Comparison of ENCODE assay signal across 8 cellular contexts in genomic region chr4:2598661-2599654, GRCh38.
DNase-seq lines count a peak whose midpoint lies in the region; ATAC-seq and TF ChIP-seq lines count a peak whose summit lies in the region.

No MANE protein-coding gene starts in this region.

- POLR2A ChIA-PET in GM10248 (lab: Yijun Ruan, JAX), result no interaction called here

- H3K27ac Mint-ChIP-seq in mesothelial cell of epicardium (peak overlapping the region; percentile 16), Calu3 (ENCODE audit: unreplicated experiment) (no peak overlapping the region)

- intact Hi-C loops in Calu3 (cut with micrococcal nuclease; ENCODE audit: unreplicated experiment), result no loop called here

- TF ChIP-seq CTCF in GM10248 (IDR thresholded peaks at IDR 0.05; ENCODE audit: control extremely low read depth, extremely low read depth, low read depth, missing control alignments) (peak; percentile 50), astrocyte of the cerebellum (IDR thresholded peaks at IDR 0.05; ENCODE audit: low read depth, low read length, missing control alignments) (peak; percentile 14), mesothelial cell of epicardium (IDR thresholded peaks at IDR 0.05; ENCODE audit: unreplicated experiment) (no peak), Calu3 (IDR thresholded peaks at IDR 0.05; ENCODE audit: unreplicated experiment) (no peak)

- no TSS peak for BruUV-seq in Calu3 (replicated peaks; lab: Mats Ljungman, UMichigan)

- H3K4me3 Mint-ChIP-seq in mesothelial cell of epicardium (no peak overlapping the region), Calu3 (ENCODE audit: low read depth, unreplicated experiment) (no peak overlapping the region)

- ATAC-seq in GM21367 (IDR thresholded peaks at IDR 0.05; ENCODE audit: unreplicated experiment), result peak; percentile 66
- peak; percentile 87 for ATAC-seq in HG03565 (IDR thresholded peaks at IDR 0.05; ENCODE audit: unreplicated experiment)

- H3K4me1 Mint-ChIP-seq in mesothelial cell of epicardium, result peaks cover 37% of the 10 kb centered on the region
- H3K4me1 Mint-ChIP-seq in Calu3 (ENCODE audit: low read depth, unreplicated experiment), result peaks cover 20% of the 10 kb centered on the region

- CTCF ChIA-PET in GM10248 (lab: Yijun Ruan, JAX) (interaction anchor here (0.7 to 1.1 kb wide), 5 partner anchors 15 to 130 kb away, joined by 3 to 5 read pairs (median 3); no protein-coding TSS in a partner anchor), Calu3 (lab: Charles Lee) (interaction anchor here (0.6 kb wide), 1 partner anchor 12 kb away, joined by 3 read pairs; no protein-coding TSS in a partner anchor)

- H3K27me3 Mint-ChIP-seq in mesothelial cell of epicardium (ENCODE audit: low read depth) (no peaks in the 10 kb centered on the region), Calu3 (ENCODE audit: unreplicated experiment) (no peaks in the 10 kb centered on the region)

- H3K36me3 Mint-ChIP-seq in mesothelial cell of epicardium, result peaks cover 10% of the 10 kb centered on the region
- H3K36me3 Mint-ChIP-seq in Calu3 (ENCODE audit: insufficient read depth, unreplicated experiment), result peaks cover 11% of the 10 kb centered on the region

- H3K4me3 ChIP-seq in astrocyte of the cerebellum (ENCODE audit: low read depth, low read length), result no peak overlapping the region

- H3K9me3 Mint-ChIP-seq in mesothelial cell of epicardium (no peaks in the 10 kb centered on the region), Calu3 (ENCODE audit: low read depth, unreplicated experiment) (no peaks in the 10 kb centered on the region)

- in situ Hi-C loops in astrocyte of the cerebellum (cut with HindIII; ENCODE audit: low sequenced_read_pairs), result no loop called here

- DNase-seq in GM10248 (ENCODE audit: extremely low spot score), result peak; percentile 74
- DNase-seq in astrocyte of the cerebellum (ENCODE audit: low read depth), result no peak
- DNase-seq in mesothelial cell of epicardium (ENCODE audit: low spot score in 2 of 2, unreplicated experiment in 2 of 2), result no peak
- DNase-seq in Calu3, result no peak
- no peak for DNase-seq in cerebellum (ENCODE audit: low spot score)
- no peak for DNase-seq in DMS153 (lab: John Stamatoyannopoulos, UW)

Comparison
In these comparisons a context has a peak if more than half of its experiments do, and no peak if none do; other contexts are left out.
1. CTCF ChIP-seq: peak in GM10248 (single experiment) and astrocyte of the cerebellum (single experiment); none in mesothelial cell of epicardium (single experiment) and Calu3 (single experiment).